1 cellular context compared by ENCODE assay signal in the genomic region with DNA sequence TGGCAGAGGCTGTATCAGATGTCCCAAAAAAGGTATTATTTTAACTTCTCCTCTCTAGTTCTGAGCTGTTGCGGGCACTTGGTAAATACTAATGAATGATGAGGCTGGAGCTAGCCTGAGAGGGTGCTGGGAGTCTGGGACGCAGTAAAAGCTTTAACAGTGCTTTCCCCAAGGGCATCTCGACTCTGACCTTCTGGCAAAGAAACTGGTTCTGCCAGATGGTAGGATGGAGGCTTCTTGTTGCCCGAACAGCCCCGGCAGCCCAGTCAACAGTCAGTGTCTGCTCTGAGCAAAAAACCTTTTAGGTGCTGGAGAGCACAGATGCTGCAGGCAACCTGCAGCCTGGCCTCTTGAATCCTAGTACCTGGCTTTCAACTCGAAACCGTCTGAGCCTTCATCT.
TF ChIP-seq lines count a peak whose summit lies in the region.

No MANE protein-coding gene starts in this region.

TF ChIP-seq in GM12878, 131 proteins besides CTCF, POLR2A, EP300 and RAD21:
- TF ChIP-seq, protein P1, sequence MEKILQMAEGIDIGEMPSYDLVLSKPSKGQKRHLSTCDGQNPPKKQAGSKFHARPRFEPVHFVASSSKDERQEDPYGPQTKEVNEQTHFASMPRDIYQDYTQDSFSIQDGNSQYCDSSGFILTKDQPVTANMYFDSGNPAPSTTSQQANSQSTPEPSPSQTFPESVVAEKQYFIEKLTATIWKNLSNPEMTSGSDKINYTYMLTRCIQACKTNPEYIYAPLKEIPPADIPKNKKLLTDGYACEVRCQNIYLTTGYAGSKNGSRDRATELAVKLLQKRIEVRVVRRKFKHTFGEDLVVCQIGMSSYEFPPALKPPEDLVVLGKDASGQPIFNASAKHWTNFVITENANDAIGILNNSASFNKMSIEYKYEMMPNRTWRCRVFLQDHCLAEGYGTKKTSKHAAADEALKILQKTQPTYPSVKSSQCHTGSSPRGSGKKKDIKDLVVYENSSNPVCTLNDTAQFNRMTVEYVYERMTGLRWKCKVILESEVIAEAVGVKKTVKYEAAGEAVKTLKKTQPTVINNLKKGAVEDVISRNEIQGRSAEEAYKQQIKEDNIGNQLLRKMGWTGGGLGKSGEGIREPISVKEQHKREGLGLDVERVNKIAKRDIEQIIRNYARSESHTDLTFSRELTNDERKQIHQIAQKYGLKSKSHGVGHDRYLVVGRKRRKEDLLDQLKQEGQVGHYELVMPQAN (conservative IDR thresholded peaks at IDR 0.05) = no peak
- no peak for TF ChIP-seq EGR1 (IDR thresholded peaks at IDR 0.05; ENCODE audit: borderline replicate concordance in 1 of 2, low read depth in 2 of 2, low read length in 2 of 2)
- TF ChIP-seq IKZF2 (IDR thresholded peaks at IDR 0.05) = no peak
- TF ChIP-seq, protein P2, sequence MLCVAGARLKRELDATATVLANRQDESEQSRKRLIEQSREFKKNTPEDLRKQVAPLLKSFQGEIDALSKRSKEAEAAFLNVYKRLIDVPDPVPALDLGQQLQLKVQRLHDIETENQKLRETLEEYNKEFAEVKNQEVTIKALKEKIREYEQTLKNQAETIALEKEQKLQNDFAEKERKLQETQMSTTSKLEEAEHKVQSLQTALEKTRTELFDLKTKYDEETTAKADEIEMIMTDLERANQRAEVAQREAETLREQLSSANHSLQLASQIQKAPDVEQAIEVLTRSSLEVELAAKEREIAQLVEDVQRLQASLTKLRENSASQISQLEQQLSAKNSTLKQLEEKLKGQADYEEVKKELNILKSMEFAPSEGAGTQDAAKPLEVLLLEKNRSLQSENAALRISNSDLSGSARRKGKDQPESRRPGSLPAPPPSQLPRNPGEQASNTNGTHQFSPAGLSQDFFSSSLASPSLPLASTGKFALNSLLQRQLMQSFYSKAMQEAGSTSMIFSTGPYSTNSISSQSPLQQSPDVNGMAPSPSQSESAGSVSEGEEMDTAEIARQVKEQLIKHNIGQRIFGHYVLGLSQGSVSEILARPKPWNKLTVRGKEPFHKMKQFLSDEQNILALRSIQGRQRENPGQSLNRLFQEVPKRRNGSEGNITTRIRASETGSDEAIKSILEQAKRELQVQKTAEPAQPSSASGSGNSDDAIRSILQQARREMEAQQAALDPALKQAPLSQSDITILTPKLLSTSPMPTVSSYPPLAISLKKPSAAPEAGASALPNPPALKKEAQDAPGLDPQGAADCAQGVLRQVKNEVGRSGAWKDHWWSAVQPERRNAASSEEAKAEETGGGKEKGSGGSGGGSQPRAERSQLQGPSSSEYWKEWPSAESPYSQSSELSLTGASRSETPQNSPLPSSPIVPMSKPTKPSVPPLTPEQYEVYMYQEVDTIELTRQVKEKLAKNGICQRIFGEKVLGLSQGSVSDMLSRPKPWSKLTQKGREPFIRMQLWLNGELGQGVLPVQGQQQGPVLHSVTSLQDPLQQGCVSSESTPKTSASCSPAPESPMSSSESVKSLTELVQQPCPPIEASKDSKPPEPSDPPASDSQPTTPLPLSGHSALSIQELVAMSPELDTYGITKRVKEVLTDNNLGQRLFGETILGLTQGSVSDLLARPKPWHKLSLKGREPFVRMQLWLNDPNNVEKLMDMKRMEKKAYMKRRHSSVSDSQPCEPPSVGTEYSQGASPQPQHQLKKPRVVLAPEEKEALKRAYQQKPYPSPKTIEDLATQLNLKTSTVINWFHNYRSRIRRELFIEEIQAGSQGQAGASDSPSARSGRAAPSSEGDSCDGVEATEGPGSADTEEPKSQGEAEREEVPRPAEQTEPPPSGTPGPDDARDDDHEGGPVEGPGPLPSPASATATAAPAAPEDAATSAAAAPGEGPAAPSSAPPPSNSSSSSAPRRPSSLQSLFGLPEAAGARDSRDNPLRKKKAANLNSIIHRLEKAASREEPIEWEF (IDR thresholded peaks at IDR 0.05; ENCODE audit: insufficient replicate concordance, low read depth, low read length) = no peak
- no peak for TF ChIP-seq CREM (IDR thresholded peaks at IDR 0.05; ENCODE audit: low read depth)
- TF ChIP-seq, protein P3, sequence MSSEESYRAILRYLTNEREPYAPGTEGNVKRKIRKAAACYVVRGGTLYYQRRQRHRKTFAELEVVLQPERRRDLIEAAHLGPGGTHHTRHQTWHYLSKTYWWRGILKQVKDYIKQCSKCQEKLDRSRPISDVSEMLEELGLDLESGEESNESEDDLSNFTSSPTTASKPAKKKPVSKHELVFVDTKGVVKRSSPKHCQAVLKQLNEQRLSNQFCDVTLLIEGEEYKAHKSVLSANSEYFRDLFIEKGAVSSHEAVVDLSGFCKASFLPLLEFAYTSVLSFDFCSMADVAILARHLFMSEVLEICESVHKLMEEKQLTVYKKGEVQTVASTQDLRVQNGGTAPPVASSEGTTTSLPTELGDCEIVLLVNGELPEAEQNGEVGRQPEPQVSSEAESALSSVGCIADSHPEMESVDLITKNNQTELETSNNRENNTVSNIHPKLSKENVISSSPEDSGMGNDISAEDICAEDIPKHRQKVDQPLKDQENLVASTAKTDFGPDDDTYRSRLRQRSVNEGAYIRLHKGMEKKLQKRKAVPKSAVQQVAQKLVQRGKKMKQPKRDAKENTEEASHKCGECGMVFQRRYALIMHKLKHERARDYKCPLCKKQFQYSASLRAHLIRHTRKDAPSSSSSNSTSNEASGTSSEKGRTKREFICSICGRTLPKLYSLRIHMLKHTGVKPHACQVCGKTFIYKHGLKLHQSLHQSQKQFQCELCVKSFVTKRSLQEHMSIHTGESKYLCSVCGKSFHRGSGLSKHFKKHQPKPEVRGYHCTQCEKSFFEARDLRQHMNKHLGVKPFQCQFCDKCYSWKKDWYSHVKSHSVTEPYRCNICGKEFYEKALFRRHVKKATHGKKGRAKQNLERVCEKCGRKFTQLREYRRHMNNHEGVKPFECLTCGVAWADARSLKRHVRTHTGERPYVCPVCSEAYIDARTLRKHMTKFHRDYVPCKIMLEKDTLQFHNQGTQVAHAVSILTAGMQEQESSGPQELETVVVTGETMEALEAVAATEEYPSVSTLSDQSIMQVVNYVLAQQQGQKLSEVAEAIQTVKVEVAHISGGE (CRISPR knock-in tag; IDR thresholded peaks at IDR 0.05) = no peak
- TF ChIP-seq SUPT20H (IDR thresholded peaks at IDR 0.05; ENCODE audit: borderline replicate concordance, control insufficient read depth, low read depth, low read length) = no peak
